ENCODE assay signal across 25 cellular contexts in genomic region chrX:118964252-118964651, GRCh38. TPM values are rescaled to one million over a fixed set of nuclear protein-coding genes. Genes with fewer than 3 reads are reported as not detected.
"Had no signal": no experiment of that assay in that cellular context is flagged by ENCODE, and none has a peak within 500 bp of the region (broad histone marks: within the 10 kb centered on the region; RNA-seq: fewer than 3 reads in every experiment).

No MANE protein-coding gene starts in this region.

- H3K4me2 ChIP-seq: SK-N-SH had no signal

- H3K9me3 ChIP-seq: Peyer's patch, SJCRH30, SK-N-SH had no signal

- H3K4me1 Mint-ChIP-seq: activated CD4-positive, alpha-beta T cell treated with anti-CD3 and anti-CD28 coated beads, Interleukin-2, amount 10 ng/mL, durations not matched to agents 7 days and 5 days; activated naive CD4-positive, alpha-beta T cell treated with anti-CD3 and anti-CD28 coated beads, Interleukin-2, amount 10 ng/mL, durations not matched to agents 7 days and 5 days had no signal

- H3K27ac Mint-ChIP-seq: activated CD4-positive, alpha-beta memory T cell treated with anti-CD3 and anti-CD28 coated beads for 36 hours; activated CD4-positive, alpha-beta T cell treated with anti-CD3 and anti-CD28 coated beads, Interleukin-2, amount 10 ng/mL, durations not matched to agents 7 days and 5 days; activated naive CD4-positive, alpha-beta T cell treated with anti-CD3 and anti-CD28 coated beads, Interleukin-2, amount 10 ng/mL, durations not matched to agents 7 days and 5 days; activated naive CD8-positive, alpha-beta T cell treated with anti-CD3 and anti-CD28 coated beads for 36 hours; activated T-helper 2 cell treated with anti-CD3 and anti-CD28 coated beads, Interferon-gamma antibody, Interleukin-2, Interleukin-4, amounts not matched to agents 10 μg/mL and 5 μg/mL and 100 μg/mL, durations not matched to agents 14 hours and 24 hours and 36 hours had no signal

- H3K36me3 ChIP-seq: Peyer's patch, SJCRH30 had no signal

- H3K27ac ChIP-seq: Peyer's patch, RWPE1, SJCRH30, VCaP had no signal

- H3K27me3 ChIP-seq: Peyer's patch, SJCRH30 had no signal

- H3K4me1 ChIP-seq: Peyer's patch, SJCRH30 had no signal

- H3K36me3 Mint-ChIP-seq: activated CD4-positive, alpha-beta memory T cell treated with anti-CD3 and anti-CD28 coated beads for 36 hours; activated naive CD4-positive, alpha-beta T cell treated with anti-CD3 and anti-CD28 coated beads, Interleukin-2, amount 10 ng/mL, durations not matched to agents 7 days and 5 days; activated naive CD8-positive, alpha-beta T cell treated with anti-CD3 and anti-CD28 coated beads for 36 hours had no signal

- DNase-seq: activated CD4-positive, alpha-beta memory T cell treated with anti-CD3 and anti-CD28 coated beads for 36 hours; activated CD4-positive, alpha-beta T cell treated with anti-CD3 and anti-CD28 coated beads, Interleukin-2, amount 10 ng/mL, durations not matched to agents 7 days and 5 days; activated CD4-positive, CD25-positive, alpha-beta regulatory T cell; activated CD8-positive, alpha-beta memory T cell treated with anti-CD3 and anti-CD28 coated beads for 24 hours; activated gamma-delta T cell treated with Interleukin-2 at 50 U/mL for 16 hours; activated naive CD4-positive, alpha-beta T cell treated with anti-CD3 and anti-CD28 coated beads, Interleukin-2, amount 10 ng/mL, durations not matched to agents 7 days and 5 days; activated naive CD8-positive, alpha-beta T cell treated with anti-CD3 and anti-CD28 coated beads for 36 hours; activated T-cell treated with anti-CD3 and anti-CD28 coated beads, Interleukin-2, amount 50 U/mL, for 48 hours; Karpas-422; MM.1S; NCI-H1105; NCI-H1436; NCI-H1694 treated with DMSO at 0.1 percent for 48 hours; NCI-H2029 treated with DMSO at 0.1 percent for 48 hours; NCI-H446; NCI-H524; Peyer's patch; Right ventricle myocardium superior; SJCRH30; SK-N-SH; T-helper 1 cell had no signal

- H3K27me3 Mint-ChIP-seq: activated CD4-positive, alpha-beta memory T cell treated with anti-CD3 and anti-CD28 coated beads for 36 hours; activated CD4-positive, alpha-beta T cell treated with anti-CD3 and anti-CD28 coated beads, Interleukin-2, amount 10 ng/mL, durations not matched to agents 7 days and 5 days had no signal

- H3K4me3 Mint-ChIP-seq: activated CD4-positive, alpha-beta memory T cell treated with anti-CD3 and anti-CD28 coated beads for 36 hours; activated CD4-positive, alpha-beta T cell treated with anti-CD3 and anti-CD28 coated beads, Interleukin-2, amount 10 ng/mL, durations not matched to agents 7 days and 5 days; activated naive CD4-positive, alpha-beta T cell treated with anti-CD3 and anti-CD28 coated beads, Interleukin-2, amount 10 ng/mL, durations not matched to agents 7 days and 5 days; activated naive CD8-positive, alpha-beta T cell treated with anti-CD3 and anti-CD28 coated beads for 36 hours had no signal

- H3K4me3 ChIP-seq: Peyer's patch, SJCRH30 had no signal

- H3K9me3 Mint-ChIP-seq: activated CD4-positive, alpha-beta memory T cell treated with anti-CD3 and anti-CD28 coated beads for 36 hours; activated CD4-positive, alpha-beta T cell treated with anti-CD3 and anti-CD28 coated beads, Interleukin-2, amount 10 ng/mL, durations not matched to agents 7 days and 5 days; activated naive CD4-positive, alpha-beta T cell treated with anti-CD3 and anti-CD28 coated beads, Interleukin-2, amount 10 ng/mL, durations not matched to agents 7 days and 5 days; activated naive CD8-positive, alpha-beta T cell treated with anti-CD3 and anti-CD28 coated beads for 36 hours; activated T-helper 2 cell treated with anti-CD3 and anti-CD28 coated beads, Interferon-gamma antibody, Interleukin-2, Interleukin-4, amounts not matched to agents 10 μg/mL and 5 μg/mL and 100 μg/mL, durations not matched to agents 14 hours and 24 hours and 36 hours had no signal

- H3K9ac ChIP-seq: SK-N-SH had no signal

RNA-seq across cellular contexts. Expression of gene LONRF3, which starts 10.2 kb away (rescaled TPM):
- total RNA-seq: T-helper 2 cell treated with Interferon-gamma antibody and Interleukin-4, amounts not matched to agents 100 ng/mL and 5 ng/mL, for 36 hours had no signal
